ENCODE assay signal across 1 cellular context in genomic region chr15:72272213-72272996, GRCh38.
TF ChIP-seq lines count a peak whose summit lies in the region.

A gene with protein sequence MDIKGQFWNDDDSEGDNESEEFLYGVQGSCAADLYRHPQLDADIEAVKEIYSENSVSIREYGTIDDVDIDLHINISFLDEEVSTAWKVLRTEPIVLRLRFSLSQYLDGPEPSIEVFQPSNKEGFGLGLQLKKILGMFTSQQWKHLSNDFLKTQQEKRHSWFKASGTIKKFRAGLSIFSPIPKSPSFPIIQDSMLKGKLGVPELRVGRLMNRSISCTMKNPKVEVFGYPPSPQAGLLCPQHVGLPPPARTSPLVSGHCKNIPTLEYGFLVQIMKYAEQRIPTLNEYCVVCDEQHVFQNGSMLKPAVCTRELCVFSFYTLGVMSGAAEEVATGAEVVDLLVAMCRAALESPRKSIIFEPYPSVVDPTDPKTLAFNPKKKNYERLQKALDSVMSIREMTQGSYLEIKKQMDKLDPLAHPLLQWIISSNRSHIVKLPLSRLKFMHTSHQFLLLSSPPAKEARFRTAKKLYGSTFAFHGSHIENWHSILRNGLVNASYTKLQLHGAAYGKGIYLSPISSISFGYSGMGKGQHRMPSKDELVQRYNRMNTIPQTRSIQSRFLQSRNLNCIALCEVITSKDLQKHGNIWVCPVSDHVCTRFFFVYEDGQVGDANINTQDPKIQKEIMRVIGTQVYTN (minus strand): TSS chr15:72272554. CDS start chr15:72267477, 5,077 bp downstream.

TF ChIP-seq in GM23338, 12 proteins besides CTCF, POLR2A, EP300 and RAD21 (continued from another document):
- TF ChIP-seq, protein P1, sequence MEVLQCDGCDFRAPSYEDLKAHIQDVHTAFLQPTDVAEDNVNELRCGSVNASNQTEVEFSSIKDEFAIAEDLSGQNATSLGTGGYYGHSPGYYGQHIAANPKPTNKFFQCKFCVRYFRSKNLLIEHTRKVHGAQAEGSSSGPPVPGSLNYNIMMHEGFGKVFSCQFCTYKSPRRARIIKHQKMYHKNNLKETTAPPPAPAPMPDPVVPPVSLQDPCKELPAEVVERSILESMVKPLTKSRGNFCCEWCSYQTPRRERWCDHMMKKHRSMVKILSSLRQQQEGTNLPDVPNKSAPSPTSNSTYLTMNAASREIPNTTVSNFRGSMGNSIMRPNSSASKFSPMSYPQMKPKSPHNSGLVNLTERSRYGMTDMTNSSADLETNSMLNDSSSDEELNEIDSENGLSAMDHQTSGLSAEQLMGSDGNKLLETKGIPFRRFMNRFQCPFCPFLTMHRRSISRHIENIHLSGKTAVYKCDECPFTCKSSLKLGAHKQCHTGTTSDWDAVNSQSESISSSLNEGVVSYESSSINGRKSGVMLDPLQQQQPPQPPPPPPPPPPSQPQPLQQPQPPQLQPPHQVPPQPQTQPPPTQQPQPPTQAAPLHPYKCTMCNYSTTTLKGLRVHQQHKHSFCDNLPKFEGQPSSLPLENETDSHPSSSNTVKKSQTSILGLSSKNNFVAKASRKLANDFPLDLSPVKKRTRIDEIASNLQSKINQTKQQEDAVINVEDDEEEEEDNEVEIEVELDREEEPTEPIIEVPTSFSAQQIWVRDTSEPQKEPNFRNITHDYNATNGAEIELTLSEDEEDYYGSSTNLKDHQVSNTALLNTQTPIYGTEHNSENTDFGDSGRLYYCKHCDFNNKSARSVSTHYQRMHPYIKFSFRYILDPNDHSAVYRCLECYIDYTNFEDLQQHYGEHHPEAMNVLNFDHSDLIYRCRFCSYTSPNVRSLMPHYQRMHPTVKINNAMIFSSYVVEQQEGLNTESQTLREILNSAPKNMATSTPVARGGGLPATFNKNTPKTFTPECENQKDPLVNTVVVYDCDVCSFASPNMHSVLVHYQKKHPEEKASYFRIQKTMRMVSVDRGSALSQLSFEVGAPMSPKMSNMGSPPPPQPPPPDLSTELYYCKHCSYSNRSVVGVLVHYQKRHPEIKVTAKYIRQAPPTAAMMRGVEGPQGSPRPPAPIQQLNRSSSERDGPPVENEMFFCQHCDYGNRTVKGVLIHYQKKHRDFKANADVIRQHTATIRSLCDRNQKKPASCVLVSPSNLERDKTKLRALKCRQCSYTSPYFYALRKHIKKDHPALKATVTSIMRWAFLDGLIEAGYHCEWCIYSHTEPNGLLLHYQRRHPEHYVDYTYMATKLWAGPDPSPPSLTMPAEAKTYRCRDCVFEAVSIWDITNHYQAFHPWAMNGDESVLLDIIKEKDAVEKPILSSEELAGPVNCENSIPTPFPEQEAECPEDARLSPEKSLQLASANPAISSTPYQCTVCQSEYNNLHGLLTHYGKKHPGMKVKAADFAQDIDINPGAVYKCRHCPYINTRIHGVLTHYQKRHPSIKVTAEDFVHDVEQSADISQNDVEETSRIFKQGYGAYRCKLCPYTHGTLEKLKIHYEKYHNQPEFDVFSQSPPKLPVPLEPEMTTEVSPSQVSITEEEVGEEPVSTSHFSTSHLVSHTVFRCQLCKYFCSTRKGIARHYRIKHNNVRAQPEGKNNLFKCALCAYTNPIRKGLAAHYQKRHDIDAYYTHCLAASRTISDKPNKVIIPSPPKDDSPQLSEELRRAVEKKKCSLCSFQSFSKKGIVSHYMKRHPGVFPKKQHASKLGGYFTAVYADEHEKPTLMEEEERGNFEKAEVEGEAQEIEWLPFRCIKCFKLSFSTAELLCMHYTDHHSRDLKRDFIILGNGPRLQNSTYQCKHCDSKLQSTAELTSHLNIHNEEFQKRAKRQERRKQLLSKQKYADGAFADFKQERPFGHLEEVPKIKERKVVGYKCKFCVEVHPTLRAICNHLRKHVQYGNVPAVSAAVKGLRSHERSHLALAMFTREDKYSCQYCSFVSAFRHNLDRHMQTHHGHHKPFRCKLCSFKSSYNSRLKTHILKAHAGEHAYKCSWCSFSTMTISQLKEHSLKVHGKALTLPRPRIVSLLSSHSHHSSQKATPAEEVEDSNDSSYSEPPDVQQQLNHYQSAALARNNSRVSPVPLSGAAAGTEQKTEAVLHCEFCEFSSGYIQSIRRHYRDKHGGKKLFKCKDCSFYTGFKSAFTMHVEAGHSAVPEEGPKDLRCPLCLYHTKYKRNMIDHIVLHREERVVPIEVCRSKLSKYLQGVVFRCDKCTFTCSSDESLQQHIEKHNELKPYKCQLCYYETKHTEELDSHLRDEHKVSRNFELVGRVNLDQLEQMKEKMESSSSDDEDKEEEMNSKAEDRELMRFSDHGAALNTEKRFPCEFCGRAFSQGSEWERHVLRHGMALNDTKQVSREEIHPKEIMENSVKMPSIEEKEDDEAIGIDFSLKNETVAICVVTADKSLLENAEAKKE (CRISPR knock-in tag; IDR thresholded peaks at IDR 0.05) = no peak
- no peak for TF ChIP-seq JUNB (IDR thresholded peaks at IDR 0.05; ENCODE audit: unreplicated experiment)
- TF ChIP-seq, protein P2, sequence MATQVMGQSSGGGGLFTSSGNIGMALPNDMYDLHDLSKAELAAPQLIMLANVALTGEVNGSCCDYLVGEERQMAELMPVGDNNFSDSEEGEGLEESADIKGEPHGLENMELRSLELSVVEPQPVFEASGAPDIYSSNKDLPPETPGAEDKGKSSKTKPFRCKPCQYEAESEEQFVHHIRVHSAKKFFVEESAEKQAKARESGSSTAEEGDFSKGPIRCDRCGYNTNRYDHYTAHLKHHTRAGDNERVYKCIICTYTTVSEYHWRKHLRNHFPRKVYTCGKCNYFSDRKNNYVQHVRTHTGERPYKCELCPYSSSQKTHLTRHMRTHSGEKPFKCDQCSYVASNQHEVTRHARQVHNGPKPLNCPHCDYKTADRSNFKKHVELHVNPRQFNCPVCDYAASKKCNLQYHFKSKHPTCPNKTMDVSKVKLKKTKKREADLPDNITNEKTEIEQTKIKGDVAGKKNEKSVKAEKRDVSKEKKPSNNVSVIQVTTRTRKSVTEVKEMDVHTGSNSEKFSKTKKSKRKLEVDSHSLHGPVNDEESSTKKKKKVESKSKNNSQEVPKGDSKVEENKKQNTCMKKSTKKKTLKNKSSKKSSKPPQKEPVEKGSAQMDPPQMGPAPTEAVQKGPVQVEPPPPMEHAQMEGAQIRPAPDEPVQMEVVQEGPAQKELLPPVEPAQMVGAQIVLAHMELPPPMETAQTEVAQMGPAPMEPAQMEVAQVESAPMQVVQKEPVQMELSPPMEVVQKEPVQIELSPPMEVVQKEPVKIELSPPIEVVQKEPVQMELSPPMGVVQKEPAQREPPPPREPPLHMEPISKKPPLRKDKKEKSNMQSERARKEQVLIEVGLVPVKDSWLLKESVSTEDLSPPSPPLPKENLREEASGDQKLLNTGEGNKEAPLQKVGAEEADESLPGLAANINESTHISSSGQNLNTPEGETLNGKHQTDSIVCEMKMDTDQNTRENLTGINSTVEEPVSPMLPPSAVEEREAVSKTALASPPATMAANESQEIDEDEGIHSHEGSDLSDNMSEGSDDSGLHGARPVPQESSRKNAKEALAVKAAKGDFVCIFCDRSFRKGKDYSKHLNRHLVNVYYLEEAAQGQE (IDR thresholded peaks at IDR 0.05; ENCODE audit: unreplicated experiment) = no peak
- no peak for TF ChIP-seq NANOG (IDR thresholded peaks at IDR 0.05; ENCODE audit: borderline replicate concordance)
- TF ChIP-seq ZNF331 (CRISPR knock-in tag; IDR thresholded peaks at IDR 0.05; ENCODE audit: low read depth) = no peak
- no peak for TF ChIP-seq EZH2 (IDR thresholded peaks at IDR 0.05; ENCODE audit: low read depth, unreplicated experiment)
- peak; percentile 82 for TF ChIP-seq CREB1 (CRISPR knock-in tag; IDR thresholded peaks at IDR 0.05; ENCODE audit: low read depth)
- TF ChIP-seq STAT1 (IDR thresholded peaks at IDR 0.05; ENCODE audit: unreplicated experiment) = no peak
- TF ChIP-seq ETS1 (IDR thresholded peaks at IDR 0.05) = peak; percentile 75
TF ChIP-seq in GM23338: peak in this region for 3.
